8 cellular contexts compared by ENCODE assay signal in genomic region chr2:179263460-179264237, GRCh38. TPM values are rescaled to one million over a fixed set of nuclear protein-coding genes. Genes with fewer than 3 reads are reported as not detected.
DNase-seq lines count a peak whose midpoint lies in the region; ATAC-seq and TF ChIP-seq lines count a peak whose summit lies in the region.

No MANE protein-coding gene starts in this region.

- peak overlapping the region; percentile 94 for H2AFZ ChIP-seq in hepatocyte

- H3K4me1 Mint-ChIP-seq in Caco-2 (ENCODE audit: low read depth, unreplicated experiment) = peaks cover 28% of the 10 kb centered on the region

- WGBS in hepatocyte (ENCODE audit: low lambda C conversion rate, missing lambda C conversion rate) = under 1% methylated on average over 47 of the region's 47 CpGs
- 1% methylated on average over 36 of the region's 47 CpGs for WGBS in prostate gland

- H4K20me1 ChIP-seq in hepatocyte (ENCODE audit: insufficient read depth, poor library complexity, severe bottlenecking) = peaks cover 24% of the 10 kb centered on the region

- H3K36me3 ChIP-seq in Caco-2 (ENCODE audit: control insufficient read depth, insufficient read depth, low read length) = no peaks in the 10 kb centered on the region; the same call in 1 of the 2 replicates
- no peaks in the 10 kb centered on the region; the same call in 1 of the 2 replicates for H3K36me3 ChIP-seq in Panc1 (ENCODE audit: control insufficient read depth, insufficient read depth, low read length)
- no peaks in the 10 kb centered on the region for H3K36me3 ChIP-seq in hepatocyte (replicated peaks; ENCODE audit: insufficient read depth, low read depth)
- H3K36me3 ChIP-seq in prostate gland = no peaks in the 10 kb centered on the region

- DNase-seq in Caco-2 (peak; percentile 45 to 53), Panc1 (ENCODE audit: low read depth, low spot score) (no peak), astrocyte of the hippocampus (ENCODE audit: low read depth, low spot score) (peak; percentile 59), hepatocyte (ENCODE audit: low spot score) (peak; percentile 64), prostate gland (ENCODE audit: low spot score) (no peak), activated gamma-delta T cell (lab: John Stamatoyannopoulos, UW) (no peak)

- intact Hi-C loops in Caco-2 (cut with micrococcal nuclease; ENCODE audit: unreplicated experiment) (loop anchor here (1.0 to 5.0 kb wide), 4 partner anchors 9 to 77 kb away; no protein-coding TSS in a partner anchor), Panc1 (cut with micrococcal nuclease; ENCODE audit: unreplicated experiment) (no loop called here), prostate gland (cut with DNase I) (no loop called here)

- H3K79me2 ChIP-seq in hepatocyte = peaks cover 47% of the 10 kb centered on the region

- H3K27me3 ChIP-seq in Caco-2 (replicated peaks; ENCODE audit: control insufficient read depth, insufficient read depth, low read length) = no peaks in the 10 kb centered on the region
- H3K27me3 ChIP-seq in Panc1 (ENCODE audit: control insufficient read depth, insufficient read depth, low read length) = no peaks in the 10 kb centered on the region
- no peaks in the 10 kb centered on the region for H3K27me3 ChIP-seq in hepatocyte
- H3K27me3 ChIP-seq in prostate gland (replicated peaks; ENCODE audit: insufficient read depth) = no peaks in the 10 kb centered on the region

- H3K4me1 ChIP-seq in Caco-2 = peaks cover 23% of the 10 kb centered on the region
- H3K4me1 ChIP-seq in Panc1 (ENCODE audit: control insufficient read depth, insufficient read depth, low read length) = peaks cover 6% of the 10 kb centered on the region; the same call in 1 of the 2 replicates
- H3K4me1 ChIP-seq in hepatocyte (ENCODE audit: insufficient read depth) = peaks cover 6% of the 10 kb centered on the region
- H3K4me1 ChIP-seq in prostate gland (replicated peaks) = no peaks in the 10 kb centered on the region

- TF ChIP-seq CTCF in Caco-2 (IDR thresholded peaks at IDR 0.05; ENCODE audit: insufficient read depth in 1 of 2, low read depth in 1 of 2, low read length in 1 of 2, severe bottlenecking in 1 of 2, unreplicated experiment in 1 of 2) (no peak), Panc1 (IDR thresholded peaks at IDR 0.05) (no peak), hepatocyte (IDR thresholded peaks at IDR 0.05; ENCODE audit: poor library complexity) (no peak), prostate gland (IDR thresholded peaks at IDR 0.05) (no peak)

- H3K27ac ChIP-seq in Panc1 (ENCODE audit: low read length) = peak overlapping the region; percentile 75
- peak overlapping the region; percentile 95 for H3K27ac ChIP-seq in hepatocyte
- H3K27ac ChIP-seq in prostate gland = peak overlapping the region; percentile 70 to 83

- H3K9me3 ChIP-seq in Caco-2 (no peaks in the 10 kb centered on the region), Panc1 (ENCODE audit: control insufficient read depth, insufficient read depth, low read depth, low read length) (no peaks in the 10 kb centered on the region), hepatocyte (ENCODE audit: low read depth) (no peaks in the 10 kb centered on the region), prostate gland (no peaks in the 10 kb centered on the region)

- no peaks in the 10 kb centered on the region for H3K9me3 Mint-ChIP-seq in Caco-2 (ENCODE audit: unreplicated experiment)

- H3K4me2 ChIP-seq in hepatocyte = peak overlapping the region; percentile 82

- peak overlapping the region; percentile 95 for H3K4me3 Mint-ChIP-seq in Caco-2 (ENCODE audit: unreplicated experiment)

- BruUV-seq in Caco-2 (replicated peaks; lab: Mats Ljungman, UMichigan) (no TSS peak), Panc1 (replicated peaks; lab: Mats Ljungman, UMichigan) (no TSS peak)

- no peaks in the 10 kb centered on the region for H3K27me3 Mint-ChIP-seq in Caco-2 (ENCODE audit: insufficient read depth, unreplicated experiment)

- H3K4me3 ChIP-seq in Caco-2 (ENCODE audit: low read depth, low read length) = peak overlapping the region; percentile 85
- peak overlapping the region; percentile 78 to 85 for H3K4me3 ChIP-seq in Panc1 (ENCODE audit: low read depth in 2 of 2, low read length in 2 of 2)
- H3K4me3 ChIP-seq in hepatocyte = peak overlapping the region; percentile 83
- H3K4me3 ChIP-seq in prostate gland = peak overlapping the region; percentile 75 to 86

- no peak for TF ChIP-seq POLR2A in prostate gland (IDR thresholded peaks at IDR 0.05)

- no peaks in the 10 kb centered on the region for H3K9me2 ChIP-seq in hepatocyte (replicated peaks; ENCODE audit: insufficient read depth)

- in situ Hi-C loops in Panc1 (cut with HindIII; ENCODE audit: low pct_unique_long_range_greater_than_20kb, low sequenced_read_pairs) = no loop called here

- POLR2A ChIA-PET in Caco-2 (lab: Charles Lee) (no interaction called here), Panc1 (lab: Charles Lee) (no interaction called here)

- peaks cover 5% of the 10 kb centered on the region for H3K36me3 Mint-ChIP-seq in Caco-2 (ENCODE audit: insufficient read depth, unreplicated experiment)

- peak overlapping the region; percentile 71 for H3K27ac Mint-ChIP-seq in Caco-2 (ENCODE audit: unreplicated experiment)

- CTCF ChIA-PET in Caco-2 (lab: Charles Lee) (no interaction called here), Panc1 (lab: Charles Lee) (interaction anchor here (0.5 kb wide), 1 partner anchor 25 kb away, joined by 4 read pairs; no protein-coding TSS in a partner anchor)

- peak; percentile 39 for ATAC-seq in GM19395 (IDR thresholded peaks at IDR 0.05; ENCODE audit: unreplicated experiment)
- ATAC-seq in HG03457 (IDR thresholded peaks at IDR 0.05; ENCODE audit: unreplicated experiment) = peak; percentile 25
- peak; percentile 68 for ATAC-seq in Panc1

RNA-seq across cellular contexts. Expression of gene SESTD1, which starts 1.0 kb away (rescaled TPM):
- 44.7 and 50.2 TPM in 2 replicates for total RNA-seq in Caco-2 (2022)
- 31.3 TPM for total RNA-seq in Panc1 (2021; ENCODE audit: unreplicated experiment)
- polyA plus RNA-seq in Panc1 (2012; ENCODE audit: insufficient read length) = 14.9 TPM
- 24.3 and 34.7 TPM in 2 replicates for total RNA-seq in hepatocyte
- 42.4 and 44.0 TPM in 2 replicates for polyA plus RNA-seq in hepatocyte
- total RNA-seq in prostate gland = 10 to 100 TPM in 1 of 2 donors, 1 to 10 TPM in 1; 7.7 to 35.4 TPM

Comparison
In these comparisons a context has a peak if more than half of its experiments do, and no peak if none do; other contexts are left out.
1. DNase-seq: peak in Caco-2 (2 of 2), astrocyte of the hippocampus (single experiment) and hepatocyte (single experiment); none in Panc1 (single experiment), prostate gland (single experiment) and activated gamma-delta T cell (single experiment).
2. Peak in every context shown above with its lines, with median percentiles within 50 percentile points of each other: H3K4me3 ChIP-seq, ATAC-seq and H3K27ac ChIP-seq.